Comparison of ENCODE assay signal across 1 cellular context in genomic region chr4:185721190-185721948, GRCh38.
A peak's percentile ranks its signal among the peaks of the same experiment; 100 is the strongest.
TF ChIP-seq lines count a peak whose summit lies in the region.

No MANE protein-coding gene starts in this region.

TF ChIP-seq in HepG2, 621 proteins besides CTCF, POLR2A, EP300 and RAD21 (continued from another document and continues in another):
- TF ChIP-seq, protein P1, sequence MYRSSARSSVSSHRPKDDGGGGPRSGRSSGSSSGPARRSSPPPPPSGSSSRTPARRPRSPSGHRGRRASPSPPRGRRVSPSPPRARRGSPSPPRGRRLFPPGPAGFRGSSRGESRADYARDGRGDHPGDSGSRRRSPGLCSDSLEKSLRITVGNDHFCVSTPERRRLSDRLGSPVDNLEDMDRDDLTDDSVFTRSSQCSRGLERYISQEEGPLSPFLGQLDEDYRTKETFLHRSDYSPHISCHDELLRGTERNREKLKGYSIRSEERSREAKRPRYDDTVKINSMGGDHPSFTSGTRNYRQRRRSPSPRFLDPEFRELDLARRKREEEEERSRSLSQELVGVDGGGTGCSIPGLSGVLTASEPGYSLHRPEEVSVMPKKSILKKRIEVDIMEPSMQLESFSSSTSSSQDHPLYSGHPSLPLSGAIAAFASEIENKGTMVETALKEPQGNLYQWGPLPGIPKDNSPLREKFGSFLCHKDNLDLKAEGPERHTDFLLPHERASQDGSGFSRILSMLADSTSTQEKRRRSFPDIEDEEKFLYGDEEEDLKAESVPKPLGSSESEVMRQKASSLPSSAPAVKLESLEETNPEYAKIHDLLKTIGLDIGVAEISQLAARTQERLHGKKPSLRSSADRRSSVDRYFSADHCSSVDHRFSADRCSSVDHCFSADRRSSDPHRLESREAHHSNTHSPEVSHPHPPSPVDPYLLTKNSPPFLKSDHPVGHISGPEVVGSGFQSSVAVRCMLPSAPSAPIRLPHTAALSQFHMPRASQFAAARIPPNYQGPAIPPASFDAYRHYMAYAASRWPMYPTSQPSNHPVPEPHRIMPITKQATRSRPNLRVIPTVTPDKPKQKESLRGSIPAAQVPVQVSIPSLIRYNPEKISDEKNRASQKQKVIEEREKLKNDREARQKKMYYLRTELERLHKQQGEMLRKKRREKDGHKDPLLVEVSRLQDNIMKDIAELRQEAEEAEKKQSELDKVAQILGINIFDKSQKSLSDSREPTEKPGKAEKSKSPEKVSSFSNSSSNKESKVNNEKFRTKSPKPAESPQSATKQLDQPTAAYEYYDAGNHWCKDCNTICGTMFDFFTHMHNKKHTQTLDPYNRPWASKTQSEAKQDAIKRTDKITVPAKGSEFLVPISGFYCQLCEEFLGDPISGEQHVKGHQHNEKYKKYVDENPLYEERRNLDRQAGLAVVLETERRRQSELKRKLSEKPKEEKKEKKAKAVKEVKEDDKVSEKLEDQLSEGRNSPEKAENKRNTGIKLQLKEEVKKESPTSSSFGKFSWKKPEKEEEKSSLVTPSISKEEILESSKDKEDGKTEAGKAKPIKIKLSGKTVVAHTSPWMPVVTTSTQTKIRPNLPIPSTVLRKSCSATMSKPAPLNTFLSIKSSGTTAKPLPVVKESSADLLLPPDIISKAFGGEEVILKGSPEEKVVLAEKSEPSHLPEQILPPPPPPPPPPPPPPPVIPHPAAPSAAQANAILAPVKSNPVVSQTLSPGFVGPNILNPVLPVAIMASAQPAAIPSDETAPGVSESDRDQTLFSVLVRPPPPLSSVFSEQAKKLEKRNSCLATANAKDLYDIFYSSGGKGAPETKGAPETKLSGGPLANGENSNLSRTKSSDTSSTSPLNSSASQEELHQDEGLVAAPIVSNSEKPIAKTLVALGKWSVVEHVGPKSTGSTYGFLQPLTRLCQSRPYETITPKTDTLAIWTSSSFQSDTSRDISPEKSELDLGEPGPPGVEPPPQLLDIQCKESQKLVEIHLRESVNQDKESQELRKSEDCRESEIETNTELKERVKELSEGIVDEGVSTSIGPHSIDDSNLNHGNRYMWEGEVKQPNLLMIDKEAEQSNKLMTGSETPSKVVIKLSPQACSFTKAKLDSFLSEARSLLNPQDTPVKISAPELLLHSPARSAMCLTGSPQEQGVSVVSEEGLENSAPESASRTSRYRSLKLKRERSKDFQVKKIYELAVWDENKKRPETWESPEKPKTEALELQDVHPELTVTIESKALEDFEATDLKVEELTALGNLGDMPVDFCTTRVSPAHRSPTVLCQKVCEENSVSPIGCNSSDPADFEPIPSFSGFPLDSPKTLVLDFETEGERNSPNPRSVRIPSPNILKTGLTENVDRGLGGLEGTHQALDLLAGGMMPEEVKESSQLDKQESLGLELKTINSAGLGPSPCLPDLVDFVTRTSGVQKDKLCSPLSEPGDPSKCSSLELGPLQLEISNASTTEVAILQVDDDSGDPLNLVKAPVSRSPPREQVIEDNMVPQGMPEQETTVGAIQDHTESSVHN (CRISPR knock-in tag; IDR thresholded peaks at IDR 0.05): no peak
- TF ChIP-seq TAF1 (CRISPR knock-in tag; IDR thresholded peaks at IDR 0.05) (no peak), ZNF333 (CRISPR knock-in tag; IDR thresholded peaks at IDR 0.05; ENCODE audit: borderline replicate concordance) (no peak), TBX3 (IDR thresholded peaks at IDR 0.05; ENCODE audit: borderline replicate concordance) (peak; percentile 54; the same call in 1 of the 2 replicates), NFYB (CRISPR knock-in tag; IDR thresholded peaks at IDR 0.05) (no peak), ZNF749 (CRISPR knock-in tag; IDR thresholded peaks at IDR 0.05; ENCODE audit: borderline replicate concordance) (no peak), XBP1 (CRISPR knock-in tag; IDR thresholded peaks at IDR 0.05) (no peak), NFKBIZ (CRISPR knock-in tag; IDR thresholded peaks at IDR 0.05) (0 out of 2 replicates have a peak, but pooled peaks have one; percentile 6), MED1 (CRISPR knock-in tag; IDR thresholded peaks at IDR 0.05) (peak; percentile 51; the same call in 1 of the 2 replicates), NKX3-1 (CRISPR knock-in tag; IDR thresholded peaks at IDR 0.05) (no peak), PAF1 (CRISPR knock-in tag; IDR thresholded peaks at IDR 0.05) (no peak), ELF3 (CRISPR knock-in tag; IDR thresholded peaks at IDR 0.05) (no peak; the same call in 1 of the 2 replicates), CEBPZ (IDR thresholded peaks at IDR 0.05; ENCODE audit: low read length) (no peak), ZNF430 (CRISPR knock-in tag; IDR thresholded peaks at IDR 0.05) (0 out of 2 replicates have a peak, but pooled peaks have one; percentile 34), ZNF317 (CRISPR knock-in tag; IDR thresholded peaks at IDR 0.05) (no peak), PLRG1 (conservative IDR thresholded peaks at IDR 0.05) (no peak), HDAC1 (CRISPR knock-in tag; IDR thresholded peaks at IDR 0.05) (peak; percentile 41; the same call in 1 of the 2 replicates), NCOA5 (CRISPR knock-in tag; IDR thresholded peaks at IDR 0.05) (no peak), ZBTB38 (CRISPR knock-in tag; IDR thresholded peaks at IDR 0.05) (no peak), TOE1 (CRISPR knock-in tag; IDR thresholded peaks at IDR 0.05) (no peak), E2F1 (CRISPR knock-in tag; IDR thresholded peaks at IDR 0.05) (no peak), IRF1 (CRISPR knock-in tag; IDR thresholded peaks at IDR 0.05; ENCODE audit: low read depth) (no peak), ZNF431 (CRISPR knock-in tag; IDR thresholded peaks at IDR 0.05; ENCODE audit: borderline replicate concordance, low read depth) (no peak), ZNF709 (CRISPR knock-in tag; IDR thresholded peaks at IDR 0.05) (no peak), JUNB (CRISPR knock-in tag; IDR thresholded peaks at IDR 0.05; ENCODE audit: borderline replicate concordance) (no peak), TBX2 (CRISPR knock-in tag; IDR thresholded peaks at IDR 0.05; ENCODE audit: borderline replicate concordance) (peak; percentile 60), ZKSCAN5 (CRISPR knock-in tag; IDR thresholded peaks at IDR 0.05) (no peak), ZSCAN30 (CRISPR knock-in tag; IDR thresholded peaks at IDR 0.05) (no peak), ZMYM4 (CRISPR knock-in tag; IDR thresholded peaks at IDR 0.05) (peak; percentile 40; the same call in 1 of the 2 replicates), SPEN (CRISPR knock-in tag; IDR thresholded peaks at IDR 0.05; ENCODE audit: low read depth) (no peak), ZNF878 (CRISPR knock-in tag; IDR thresholded peaks at IDR 0.05) (no peak), MAF1 (CRISPR knock-in tag; IDR thresholded peaks at IDR 0.05; ENCODE audit: borderline replicate concordance) (no peak), AGO1 (IDR thresholded peaks at IDR 0.05; ENCODE audit: low read depth, low read length, poor library complexity, severe bottlenecking) (no peak), ZBTB34 (CRISPR knock-in tag; IDR thresholded peaks at IDR 0.05) (no peak)
- TF ChIP-seq, protein P2, sequence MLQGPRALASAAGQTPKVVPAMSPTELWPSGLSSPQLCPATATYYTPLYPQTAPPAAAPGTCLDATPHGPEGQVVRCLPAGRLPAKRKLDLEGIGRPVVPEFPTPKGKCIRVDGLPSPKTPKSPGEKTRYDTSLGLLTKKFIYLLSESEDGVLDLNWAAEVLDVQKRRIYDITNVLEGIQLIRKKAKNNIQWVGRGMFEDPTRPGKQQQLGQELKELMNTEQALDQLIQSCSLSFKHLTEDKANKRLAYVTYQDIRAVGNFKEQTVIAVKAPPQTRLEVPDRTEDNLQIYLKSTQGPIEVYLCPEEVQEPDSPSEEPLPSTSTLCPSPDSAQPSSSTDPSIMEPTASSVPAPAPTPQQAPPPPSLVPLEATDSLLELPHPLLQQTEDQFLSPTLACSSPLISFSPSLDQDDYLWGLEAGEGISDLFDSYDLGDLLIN (CRISPR knock-in tag; IDR thresholded peaks at IDR 0.05; ENCODE audit: borderline replicate concordance): no peak
- TF ChIP-seq, protein P3, sequence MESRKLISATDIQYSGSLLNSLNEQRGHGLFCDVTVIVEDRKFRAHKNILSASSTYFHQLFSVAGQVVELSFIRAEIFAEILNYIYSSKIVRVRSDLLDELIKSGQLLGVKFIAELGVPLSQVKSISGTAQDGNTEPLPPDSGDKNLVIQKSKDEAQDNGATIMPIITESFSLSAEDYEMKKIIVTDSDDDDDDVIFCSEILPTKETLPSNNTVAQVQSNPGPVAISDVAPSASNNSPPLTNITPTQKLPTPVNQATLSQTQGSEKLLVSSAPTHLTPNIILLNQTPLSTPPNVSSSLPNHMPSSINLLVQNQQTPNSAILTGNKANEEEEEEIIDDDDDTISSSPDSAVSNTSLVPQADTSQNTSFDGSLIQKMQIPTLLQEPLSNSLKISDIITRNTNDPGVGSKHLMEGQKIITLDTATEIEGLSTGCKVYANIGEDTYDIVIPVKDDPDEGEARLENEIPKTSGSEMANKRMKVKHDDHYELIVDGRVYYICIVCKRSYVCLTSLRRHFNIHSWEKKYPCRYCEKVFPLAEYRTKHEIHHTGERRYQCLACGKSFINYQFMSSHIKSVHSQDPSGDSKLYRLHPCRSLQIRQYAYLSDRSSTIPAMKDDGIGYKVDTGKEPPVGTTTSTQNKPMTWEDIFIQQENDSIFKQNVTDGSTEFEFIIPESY (CRISPR knock-in tag; IDR thresholded peaks at IDR 0.05): no peak
- TF ChIP-seq, protein P4, sequence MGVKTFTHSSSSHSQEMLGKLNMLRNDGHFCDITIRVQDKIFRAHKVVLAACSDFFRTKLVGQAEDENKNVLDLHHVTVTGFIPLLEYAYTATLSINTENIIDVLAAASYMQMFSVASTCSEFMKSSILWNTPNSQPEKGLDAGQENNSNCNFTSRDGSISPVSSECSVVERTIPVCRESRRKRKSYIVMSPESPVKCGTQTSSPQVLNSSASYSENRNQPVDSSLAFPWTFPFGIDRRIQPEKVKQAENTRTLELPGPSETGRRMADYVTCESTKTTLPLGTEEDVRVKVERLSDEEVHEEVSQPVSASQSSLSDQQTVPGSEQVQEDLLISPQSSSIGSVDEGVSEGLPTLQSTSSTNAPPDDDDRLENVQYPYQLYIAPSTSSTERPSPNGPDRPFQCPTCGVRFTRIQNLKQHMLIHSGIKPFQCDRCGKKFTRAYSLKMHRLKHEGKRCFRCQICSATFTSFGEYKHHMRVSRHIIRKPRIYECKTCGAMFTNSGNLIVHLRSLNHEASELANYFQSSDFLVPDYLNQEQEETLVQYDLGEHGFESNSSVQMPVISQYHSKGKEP (CRISPR knock-in tag; IDR thresholded peaks at IDR 0.05): no peak
- TF ChIP-seq, protein P5, sequence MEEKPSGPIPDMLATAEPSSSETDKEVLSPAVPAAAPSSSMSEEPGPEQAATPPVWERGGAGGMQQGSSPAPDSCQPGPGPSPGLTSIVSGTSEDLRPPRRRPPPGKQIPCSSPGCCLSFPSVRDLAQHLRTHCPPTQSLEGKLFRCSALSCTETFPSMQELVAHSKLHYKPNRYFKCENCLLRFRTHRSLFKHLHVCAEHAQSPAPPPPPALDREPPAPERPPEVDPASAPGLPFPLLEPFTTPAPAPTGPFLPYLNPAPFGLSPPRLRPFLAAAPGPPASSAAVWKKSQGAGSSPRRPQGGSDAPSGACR (CRISPR knock-in tag; IDR thresholded peaks at IDR 0.05): 0 out of 2 replicates have a peak, but pooled peaks have one; percentile 15
- TF ChIP-seq, protein P6, sequence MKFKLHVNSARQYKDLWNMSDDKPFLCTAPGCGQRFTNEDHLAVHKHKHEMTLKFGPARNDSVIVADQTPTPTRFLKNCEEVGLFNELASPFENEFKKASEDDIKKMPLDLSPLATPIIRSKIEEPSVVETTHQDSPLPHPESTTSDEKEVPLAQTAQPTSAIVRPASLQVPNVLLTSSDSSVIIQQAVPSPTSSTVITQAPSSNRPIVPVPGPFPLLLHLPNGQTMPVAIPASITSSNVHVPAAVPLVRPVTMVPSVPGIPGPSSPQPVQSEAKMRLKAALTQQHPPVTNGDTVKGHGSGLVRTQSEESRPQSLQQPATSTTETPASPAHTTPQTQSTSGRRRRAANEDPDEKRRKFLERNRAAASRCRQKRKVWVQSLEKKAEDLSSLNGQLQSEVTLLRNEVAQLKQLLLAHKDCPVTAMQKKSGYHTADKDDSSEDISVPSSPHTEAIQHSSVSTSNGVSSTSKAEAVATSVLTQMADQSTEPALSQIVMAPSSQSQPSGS (CRISPR knock-in tag; IDR thresholded peaks at IDR 0.05): no peak
